14 cellular contexts compared by ENCODE assay signal in genomic region chr13:30848332-30849027, GRCh38. TPM values are rescaled to one million over a fixed set of nuclear protein-coding genes. Genes with fewer than 3 reads are reported as not detected.
DNase-seq lines count a peak whose midpoint lies in the region; TF ChIP-seq lines count a peak whose summit lies in the region.
"Had no signal": no experiment of that assay in that cellular context is flagged by ENCODE, and none has a peak within 500 bp of the region (broad histone marks: within the 10 kb centered on the region; RNA-seq: fewer than 3 reads in every experiment).

No MANE protein-coding gene starts in this region.

- peak overlapping the region; percentile 29 for H3K4me3 ChIP-seq in AG04449 (ENCODE audit: low read depth, low read length)
- no peak overlapping the region for H3K4me3 ChIP-seq in ascending aorta
- no peak overlapping the region for H3K4me3 ChIP-seq in osteoblast (ENCODE audit: insufficient read depth, low read length)

- no peaks in the 10 kb centered on the region for H4K20me1 ChIP-seq in osteoblast (ENCODE audit: insufficient read depth, low read length)

- intact Hi-C loops in ascending aorta (cut with DNase I), result loop anchor here (1.0 to 10.0 kb wide), 4 partner anchors 15 to 194 kb away; no protein-coding TSS in a partner anchor

- H2AFZ ChIP-seq in osteoblast (ENCODE audit: low read length), result no peak overlapping the region

- H3K27ac ChIP-seq in ascending aorta (peak overlapping the region; percentile 74 to 87), osteoblast (ENCODE audit: low read depth, low read length) (peak overlapping the region; percentile 99)

- in situ Hi-C loops in GM13977 (cut with MboI; ENCODE audit: low pct_unique_long_range_greater_than_20kb, low sequenced_read_pairs, unreplicated experiment), result no loop called here

- DNase-seq in AG04449 (ENCODE audit: low read depth, low spot score) (no peak), EH (ENCODE audit: low read depth) (peak; percentile 15), ascending aorta (ENCODE audit: low spot score in 2 of 2) (no peak), osteoblast (ENCODE audit: insufficient read length, low spot score, missing footprints) (no peak), GM13977 (ENCODE audit: low spot score) (no peak), DMS79 (lab: John Stamatoyannopoulos, UW) (no peak)
- DNase-seq in stimulated activated naive CD4-positive, alpha-beta T cell (lab: John Stamatoyannopoulos, UW), result no peak
- DNase-seq: activated CD4-positive, alpha-beta T cell treated with anti-CD3 and anti-CD28 coated beads, Interleukin-2, amount 50 U/mL, for 1 hour; C1 segment of cervical spinal cord; DMS153; KG1; left cardiac atrium; NCI-H1092 had no signal

- peak overlapping the region; percentile 75 for H3K4me2 ChIP-seq in osteoblast (ENCODE audit: insufficient read depth, low read length)

- H3K9me3 ChIP-seq in ascending aorta (no peaks in the 10 kb centered on the region), osteoblast (ENCODE audit: low read depth, low read length) (no peaks in the 10 kb centered on the region)

- H3K4me1 ChIP-seq in ascending aorta (peaks cover 0 to 7% of the 10 kb centered on the region in 2 donors), osteoblast (ENCODE audit: insufficient read depth, low read length) (peaks cover 33% of the 10 kb centered on the region)

- H3K79me2 ChIP-seq in osteoblast (ENCODE audit: insufficient read depth, low read length), result no peaks in the 10 kb centered on the region

- H3K27me3 ChIP-seq in ascending aorta (no peaks in the 10 kb centered on the region), osteoblast (ENCODE audit: insufficient read depth, low read length) (no peaks in the 10 kb centered on the region)

- CTCF ChIA-PET in AG04449 (lab: Yijun Ruan, JAX), result interaction anchor here (0.9 to 6.9 kb wide), 5 partner anchors 10 to 196 kb away, joined by 3 to 46 read pairs (median 6); no protein-coding TSS in a partner anchor

- no peak for TF ChIP-seq CTCF in AG04449 (IDR thresholded peaks at IDR 0.05; ENCODE audit: insufficient read depth, low read length, missing control alignments)
- no peak for TF ChIP-seq CTCF in ascending aorta (IDR thresholded peaks at IDR 0.05)
- no peak for TF ChIP-seq CTCF in osteoblast (IDR thresholded peaks at IDR 0.05; ENCODE audit: extremely low read depth, low read depth, low read length)
- no peak for TF ChIP-seq CTCF in GM13977 (IDR thresholded peaks at IDR 0.05; ENCODE audit: extremely low read depth, insufficient read depth, missing control alignments)

- POLR2A ChIA-PET in AG04449 (lab: Yijun Ruan, JAX), result interaction anchor here (1.6 to 1.7 kb wide), 2 partner anchors 17 to 30 kb away, joined by 4 to 6 read pairs; no protein-coding TSS in a partner anchor

- H3K36me3 ChIP-seq in ascending aorta (no peaks in the 10 kb centered on the region), osteoblast (ENCODE audit: insufficient read depth, low read length) (no peaks in the 10 kb centered on the region)

RNA-seq across cellular contexts. Expression of gene MEDAG, which starts 57.6 kb away (rescaled TPM):
- total RNA-seq in ascending aorta (98.8 TPM), osteoblast (46.7 and 96.1 TPM in 2 replicates)
- total RNA-seq: mononuclear cell had no signal
